In genomic region chr13:48979892-48980291, GRCh38 we compare ENCODE assay signal across 9 cellular contexts. TPM values are rescaled to one million over a fixed set of nuclear protein-coding genes. Genes with fewer than 3 reads are reported as not detected.
DNase-seq lines count a peak whose midpoint lies in the region; ATAC-seq, FAIRE-seq and TF ChIP-seq lines count a peak whose summit lies in the region.
"Had no signal": no experiment of that assay in that cellular context is flagged by ENCODE, and none has a peak within 500 bp of the region (broad histone marks: within the 10 kb centered on the region; RNA-seq: fewer than 3 reads in every experiment).

No MANE protein-coding gene starts in this region.

- H3K4me1 ChIP-seq in ovary (ENCODE audit: insufficient read depth) = peaks cover 1% of the 10 kb centered on the region
- no peaks in the 10 kb centered on the region for H3K4me1 ChIP-seq in prostate gland (replicated peaks)
- peaks cover 0 to 6% of the 10 kb centered on the region in 2 donors for H3K4me1 ChIP-seq in kidney (ENCODE audit: control insufficient read depth in 1 of 2, insufficient read depth in 1 of 2, low read depth in 1 of 2, low read length in 2 of 2)

- no peaks in the 10 kb centered on the region for H3K36me3 ChIP-seq in GM06990 (ENCODE audit: control insufficient read depth, insufficient read depth, low read length)
- H3K36me3 ChIP-seq in ovary = no peaks in the 10 kb centered on the region
- H3K36me3 ChIP-seq in prostate gland = no peaks in the 10 kb centered on the region
- H3K36me3 ChIP-seq in kidney (ENCODE audit: control insufficient read depth in 1 of 2, insufficient read depth in 2 of 2, low read length in 2 of 2) = no peaks in the 10 kb centered on the region

- TF ChIP-seq POLR2A in ovary (IDR thresholded peaks at IDR 0.05) (no peak), prostate gland (IDR thresholded peaks at IDR 0.05) (no peak)

- no peak for FAIRE-seq in kidney (lab: Jason Lieb, UNC)

- peaks cover under 1% of the 10 kb centered on the region for H3K9me3 Mint-ChIP-seq in activated T-helper 17 cell treated with anti-CD3 and anti-CD28 coated beads, Interleukin-2, amount 50 U/mL, for 72 hours

- DNase-seq in GM06990 (ENCODE audit: extremely low read depth, insufficient read length) (peak; percentile 58), ovary (no peak), prostate gland (ENCODE audit: low spot score) (no peak), kidney (no peak)
- no peak for DNase-seq in activated CD8-positive, alpha-beta memory T cell treated with anti-CD3 and anti-CD28 coated beads for 24 hours
- DNase-seq: NCI-H526 had no signal

- intact Hi-C loops in ovary (cut with DNase I) (no loop called here), prostate gland (cut with DNase I) (loop anchor here (5.0 kb wide), 2 partner anchors 117 to 267 kb away; partner anchors contain the start of gene CDADC1), kidney (cut with DNase I) (no loop called here)

- peak overlapping the region; percentile 100 for H3K4me3 Mint-ChIP-seq in activated T-helper 17 cell treated with anti-CD3 and anti-CD28 coated beads, Interleukin-2, amount 50 U/mL, for 72 hours

- H3K27ac ChIP-seq in ovary = no peak overlapping the region
- no peak overlapping the region for H3K27ac ChIP-seq in prostate gland
- no peak overlapping the region for H3K27ac ChIP-seq in kidney (ENCODE audit: low read depth in 2 of 2, low read length in 2 of 2)

- H3K27me3 ChIP-seq in GM06990 (replicated peaks; ENCODE audit: control insufficient read depth, insufficient read depth, low read length) (no peaks in the 10 kb centered on the region), ovary (no peaks in the 10 kb centered on the region), prostate gland (replicated peaks; ENCODE audit: insufficient read depth) (no peaks in the 10 kb centered on the region)

- peak overlapping the region; percentile 95 for H3K4me3 ChIP-seq in GM06990 (replicated peaks; ENCODE audit: low read depth, low read length)
- no peak overlapping the region for H3K4me3 ChIP-seq in ovary
- no peak overlapping the region for H3K4me3 ChIP-seq in prostate gland
- H3K4me3 ChIP-seq in kidney (ENCODE audit: low read length in 2 of 2) = no peak overlapping the region

- peak; percentile 36 for ATAC-seq in GM19467 (IDR thresholded peaks at IDR 0.05; ENCODE audit: unreplicated experiment)
- ATAC-seq in HG03354 (IDR thresholded peaks at IDR 0.05; ENCODE audit: poor library complexity, severe bottlenecking, unreplicated experiment) = peak; percentile 45
- ATAC-seq in activated T-helper 17 cell treated with anti-CD3 and anti-CD28 coated beads, Interleukin-2, amount 50 U/mL, for 72 hours (replicated peaks) = no peak

- peaks cover 21% of the 10 kb centered on the region for H3K4me1 Mint-ChIP-seq in activated T-helper 17 cell treated with anti-CD3 and anti-CD28 coated beads, Interleukin-2, amount 50 U/mL, for 72 hours

- WGBS in ovary, 3 donors = 88 to 91% (median 91%) methylated on average over 2 of the region's 2 CpGs
- 78% methylated on average over 2 of the region's 2 CpGs for WGBS in prostate gland

- no peaks in the 10 kb centered on the region for H3K27me3 Mint-ChIP-seq in activated T-helper 17 cell treated with anti-CD3 and anti-CD28 coated beads, Interleukin-2, amount 50 U/mL, for 72 hours

- TF ChIP-seq EP300 in ovary (IDR thresholded peaks at IDR 0.05) = no peak

- H3K36me3 Mint-ChIP-seq in activated T-helper 17 cell treated with anti-CD3 and anti-CD28 coated beads, Interleukin-2, amount 50 U/mL, for 72 hours (ENCODE audit: low read depth) = peaks cover 10% of the 10 kb centered on the region

- no peak overlapping the region for H3K9ac ChIP-seq in kidney (ENCODE audit: low read length in 2 of 2)

- TF ChIP-seq CTCF in GM06990 (IDR thresholded peaks at IDR 0.05; ENCODE audit: insufficient read depth, low read length, poor library complexity, severe bottlenecking) (no peak), ovary (IDR thresholded peaks at IDR 0.05) (no peak), prostate gland (IDR thresholded peaks at IDR 0.05) (no peak), kidney (IDR thresholded peaks at IDR 0.05; ENCODE audit: borderline replicate concordance, extremely low read depth, insufficient read depth) (no peak)

- H3K27ac Mint-ChIP-seq in activated T-helper 17 cell treated with anti-CD3 and anti-CD28 coated beads, Interleukin-2, amount 50 U/mL, for 72 hours = no peak overlapping the region

- H3K9me3 ChIP-seq in ovary (no peaks in the 10 kb centered on the region), prostate gland (no peaks in the 10 kb centered on the region), kidney (ENCODE audit: control insufficient read depth in 1 of 2, low read length in 2 of 2) (no peaks in the 10 kb centered on the region)

RNA-seq across cellular contexts. Expression of gene FNDC3A, which starts 4.2 kb away (rescaled TPM):
- 10 to 100 TPM; 23.8 to 38.2 TPM for total RNA-seq in activated T-helper 17 cell treated with anti-CD3 and anti-CD28 coated beads, Interleukin-2, amount 50 U/mL, for 72 hours
- total RNA-seq in ovary (10 to 100 TPM; 44.8 to 71.6 (median 63.6) TPM), prostate gland (10 to 100 TPM; 38.9 to 58.2 TPM), kidney (67.8 TPM)
- polyA plus RNA-seq in ovary (10 to 100 TPM; 25.5 to 41.9 TPM), kidney (ENCODE audit: insufficient read depth, low read depth, low replicate concordance) (12.5 TPM)
